25 cellular contexts compared by ENCODE assay signal in genomic region chr3:134682196-134682880, GRCh38. TPM values are rescaled to one million over a fixed set of nuclear protein-coding genes. Genes with fewer than 3 reads are reported as not detected.
"Had no signal": no experiment of that assay in that cellular context is flagged by ENCODE, and none has a peak within 500 bp of the region (broad histone marks: within the 10 kb centered on the region; RNA-seq: fewer than 3 reads in every experiment).

No MANE protein-coding gene starts in this region.

- H3K4me3 ChIP-seq: body of pancreas, hepatocyte, lung, sigmoid colon, thyroid gland had no signal

- H3K79me2 ChIP-seq: hepatocyte had no signal

- H3K9me3 ChIP-seq: body of pancreas, sigmoid colon, thyroid gland had no signal

- ATAC-seq: activated T-cell treated with anti-CD3 and anti-CD28 coated beads, Interleukin-2, amount 50 U/mL, for 4 hours; body of pancreas; SK-N-SH treated with all-trans-retinoic acid at 6 μM for 48 hours; T-cell had no signal

- H3K4me1 ChIP-seq: body of pancreas had no signal

- H3K4me3 Mint-ChIP-seq: activated T-cell treated with anti-CD3 and anti-CD28 coated beads, Interleukin-2, amount 50 U/mL, for 4 hours; immature natural killer cell; naive B cell; neural crest cell; T-cell; T-helper 2 cell treated with Interferon-gamma antibody and Interleukin-4, amounts not matched to agents 5 μg/mL and 100 μg/mL, for 36 hours had no signal

- H3K27me3 ChIP-seq: body of pancreas, hepatocyte, sigmoid colon, thyroid gland had no signal

- H2AFZ ChIP-seq: hepatocyte had no signal

- H3K9me3 Mint-ChIP-seq: immature natural killer cell; neural crest cell; T-helper 2 cell treated with Interferon-gamma antibody and Interleukin-4, amounts not matched to agents 5 μg/mL and 100 μg/mL, for 36 hours had no signal

- H3K27ac Mint-ChIP-seq: immature natural killer cell; naive B cell; T-cell; T-helper 2 cell treated with Interferon-gamma antibody and Interleukin-4, amounts not matched to agents 5 μg/mL and 100 μg/mL, for 36 hours had no signal

- H3K27ac ChIP-seq: body of pancreas, hepatocyte, thyroid gland had no signal

- DNase-seq: activated CD8-positive, alpha-beta memory T cell treated with anti-CD3 and anti-CD28 coated beads for 24 hours; activated CD8-positive, alpha-beta memory T cell treated with anti-CD3 and anti-CD28 coated beads, Interleukin-2, amount 50 U/mL, for 48 hours; activated naive CD4-positive, alpha-beta T cell treated with Interleukin-2 at 50 U/mL for 16 hours; activated T-cell treated with anti-CD3 and anti-CD28 coated beads, Interleukin-2, amount 50 U/mL, for 4 hours; body of pancreas; caudate nucleus; dermis blood vessel endothelial cell; effector CD8-positive, alpha-beta T cell; erythroblast; glutamatergic neuron; immature natural killer cell; naive B cell; retina; sigmoid colon; stimulated activated CD4-positive, alpha-beta T cell treated with anti-CD3 and anti-CD28 coated beads, Interleukin-4, amount 100 ng/mL, for 24 hours; stimulated activated naive CD4-positive, alpha-beta T cell treated with Interleukin-2 at 50 U/mL for 16 hours; T-cell; thyroid gland had no signal

- H3K36me3 Mint-ChIP-seq: immature natural killer cell, T-cell had no signal

- H3K36me3 ChIP-seq: sigmoid colon, thyroid gland had no signal

- H3K4me1 Mint-ChIP-seq: immature natural killer cell, naive B cell, T-cell had no signal

- H3K4me2 ChIP-seq: hepatocyte had no signal

RNA-seq across cellular contexts. Expression of gene KY, which starts 31.5 kb away (rescaled TPM):
- total RNA-seq: activated T-cell treated with anti-CD3 and anti-CD28 coated beads, Interleukin-2, amount 50 U/mL, for 4 hours; dermis blood vessel endothelial cell; mesenteric fat pad; subcutaneous adipose tissue; T-cell had no signal
- polyA plus RNA-seq: immature natural killer cell had no signal
